ENCODE assay signal across 8 cellular contexts in genomic region chr11:122505304-122506006, GRCh38.
DNase-seq lines count a peak whose midpoint lies in the region; ATAC-seq, FAIRE-seq and TF ChIP-seq lines count a peak whose summit lies in the region.

No MANE protein-coding gene starts in this region.

- CTCF ChIA-PET in HCT116 (lab: Charles Lee) = interaction anchor here (0.6 to 4.2 kb wide), 15 partner anchors 10 to 914 kb away, joined by 3 to 54 read pairs (median 5); no protein-coding TSS in a partner anchor

- no peaks in the 10 kb centered on the region for H3K79me2 ChIP-seq in HCT116 (ENCODE audit: insufficient read depth, low read length)

- POLR2A ChIA-PET in HCT116 (lab: Charles Lee) = interaction anchor here (1.0 kb wide), 1 partner anchor 850 kb away, joined by 5 read pairs; no protein-coding TSS in a partner anchor

- ATAC-seq in HCT116 (peak; percentile 99), GM18517 (IDR thresholded peaks at IDR 0.05; ENCODE audit: unreplicated experiment) (no peak)

- peak overlapping the region; percentile 34; the same call in 1 of the 2 replicates for H3K4me2 ChIP-seq in HCT116 (ENCODE audit: low read length)

- peak; percentile 80 to 91 (median 91); a peak in 5 of 6 replicates for TF ChIP-seq CTCF in HCT116 (IDR thresholded peaks at IDR 0.05 in 2 of 3, conservative IDR thresholded peaks at IDR 0.05 in 1 of 3; ENCODE audit: borderline replicate concordance in 1 of 3, insufficient read depth in 1 of 3, low read depth in 2 of 3, low read length in 2 of 3)

- peaks cover 0 to 3% of the 10 kb centered on the region in 2 experiments; a peak in 3 of 4 replicates for H3K4me1 ChIP-seq in HCT116 (ENCODE audit: control insufficient read depth in 1 of 2, insufficient read depth in 2 of 2, low read length in 2 of 2)
- no peaks in the 10 kb centered on the region for H3K4me1 ChIP-seq in small intestine (ENCODE audit: control insufficient read depth in 2 of 2, insufficient read depth in 1 of 2, low read depth in 1 of 2, low read length in 1 of 2)

- H3K4me3 ChIP-seq in HCT116 (replicated peaks in 1 of 2; ENCODE audit: low read depth in 1 of 2, low read length in 2 of 2) = no peak overlapping the region
- H3K4me3 ChIP-seq in small intestine (ENCODE audit: low read depth in 1 of 2, low read length in 2 of 2) = no peak overlapping the region

- RAD21 ChIA-PET in HCT116 (lab: Charles Lee; ENCODE audit: low non-redundant PET in 1 of 2, low total read pairs in 2 of 2, uncharacterized antibody in 2 of 2, unreplicated experiment in 2 of 2) = interaction anchor here (0.5 to 1.2 kb wide), 9 partner anchors 12 to 850 kb away, joined by 3 to 9 read pairs (median 3); no protein-coding TSS in a partner anchor

- intact Hi-C loops in HCT116 (cut with micrococcal nuclease) = loop anchor here (1.0 to 10.0 kb wide), 5 partner anchors 213 to 915 kb away; no protein-coding TSS in a partner anchor

- peak; percentile 98 for TF ChIP-seq RAD21 in HCT116 (IDR thresholded peaks at IDR 0.05; ENCODE audit: low read depth)

- no peak for FAIRE-seq in small intestine (lab: Jason Lieb, UNC)

- peak overlapping the region; percentile 43 for H2AFZ ChIP-seq in HCT116 (ENCODE audit: low read depth, low read length, poor library complexity, severe bottlenecking)

- no peaks in the 10 kb centered on the region for H3K9me3 ChIP-seq in HCT116 (ENCODE audit: control insufficient read depth in 1 of 2, insufficient read depth in 1 of 2, low read depth in 1 of 2, low read length in 2 of 2)
- H3K9me3 ChIP-seq in small intestine (ENCODE audit: control insufficient read depth, low read depth) = no peaks in the 10 kb centered on the region

- no peak overlapping the region for H3K9ac ChIP-seq in HCT116 (ENCODE audit: low read length)

- DNase-seq in EL = peak; percentile 88
- peak; percentile 58 for DNase-seq in HCT116 (ENCODE audit: low read depth, low spot score)
- peak; percentile 1 for DNase-seq in NCI-H146 treated with DMSO at 0.1 percent for 48 hours (lab: John Stamatoyannopoulos, UW; ENCODE audit: unreplicated experiment)
- DNase-seq in T-helper 9 cell = peak; percentile 12
- peak; percentile 72 for DNase-seq in brain pericyte (ENCODE audit: low read depth, low spot score)
- peak; percentile 87 for DNase-seq in iPS-NIHi7 (ENCODE audit: extremely low spot score)
- DNase-seq in small intestine = peak; percentile 81

- H3K27me3 ChIP-seq in HCT116 (ENCODE audit: insufficient read depth, low read length) = no peaks in the 10 kb centered on the region
- peaks cover 0 to 2% of the 10 kb centered on the region in 2 donors for H3K27me3 ChIP-seq in small intestine (ENCODE audit: control insufficient read depth in 2 of 2, insufficient read depth in 2 of 2, low read length in 2 of 2)

- BruUV-seq in HCT116 (replicated peaks; lab: Mats Ljungman, UMichigan) = no TSS peak

- TF ChIP-seq POLR2A in HCT116 (IDR thresholded peaks at IDR 0.05; ENCODE audit: borderline replicate concordance, extremely low read depth, insufficient read depth, insufficient read length) = no peak

- H3K27ac ChIP-seq in HCT116 (ENCODE audit: low read depth, low read length) (no peak overlapping the region), small intestine (ENCODE audit: low read depth in 1 of 2, low read length in 1 of 2) (no peak overlapping the region)

- no peaks in the 10 kb centered on the region for H4K20me1 ChIP-seq in HCT116 (ENCODE audit: insufficient read depth)

- no peaks in the 10 kb centered on the region for H3K9me2 ChIP-seq in HCT116 (ENCODE audit: insufficient read depth)

- WGBS in small intestine, 3 donors = 43 to 46% (median 45%) methylated on average over 8 of the region's 8 CpGs

- H3K36me3 ChIP-seq in HCT116 (ENCODE audit: control insufficient read depth in 1 of 2, insufficient read depth in 2 of 2, low read length in 2 of 2) (no peaks in the 10 kb centered on the region), small intestine (ENCODE audit: control insufficient read depth in 2 of 2, insufficient read depth in 2 of 2, low read length in 2 of 2) (no peaks in the 10 kb centered on the region)

TF ChIP-seq in HCT116, 20 proteins besides CTCF, POLR2A, EP300 and RAD21:
- TF ChIP-seq ZFX (IDR thresholded peaks at IDR 0.05) = no peak
- TF ChIP-seq JUND (IDR thresholded peaks at IDR 0.05) = no peak
- no peak for TF ChIP-seq REST (IDR thresholded peaks at IDR 0.05; ENCODE audit: low read depth)
- no peak for TF ChIP-seq POLR2AphosphoS5 (IDR thresholded peaks at IDR 0.05; ENCODE audit: low read depth, low read length)
- TF ChIP-seq SP1 (IDR thresholded peaks at IDR 0.05; ENCODE audit: low read depth) = no peak
- TF ChIP-seq CEBPB (IDR thresholded peaks at IDR 0.05; ENCODE audit: low read depth) = no peak

Comparison
In these comparisons a context has a peak if more than half of its experiments do, and no peak if none do; other contexts are left out.
1. DNase-seq: peak in every context shown above with its lines; median percentile 88 in EL; 87 in iPS-NIHi7; 81 in small intestine; 72 in brain pericyte; 58 in HCT116; 12 in T-helper 9 cell; 1 in NCI-H146 treated with DMSO at 0.1 percent for 48 hours.